In genomic region chr1:200437556-200438203, GRCh38 we compare ENCODE assay signal across 8 cellular contexts. TPM values are rescaled to one million over a fixed set of nuclear protein-coding genes. Genes with fewer than 3 reads are reported as not detected.
DNase-seq lines count a peak whose midpoint lies in the region; ATAC-seq and TF ChIP-seq lines count a peak whose summit lies in the region.

No MANE protein-coding gene starts in this region.

- H3K14ac ChIP-seq in IMR-90 (replicated peaks; ENCODE audit: low read depth, low read length): 0 out of 2 replicates have a peak overlapping the region, but pooled peaks have one; percentile 60

- no peak for TF ChIP-seq POLR2A in IMR-90 (IDR thresholded peaks at IDR 0.05; ENCODE audit: low read depth, low read length)

- peak overlapping the region; percentile 70 for H2BK20ac ChIP-seq in IMR-90 (ENCODE audit: low read depth, low read length)

- peaks cover 7% of the 10 kb centered on the region for H3K4me1 Mint-ChIP-seq in activated CD4-positive, alpha-beta T cell treated with anti-CD3 and anti-CD28 coated beads, Interleukin-2, amount 10 ng/mL, durations not matched to agents 7 days and 5 days
- H3K4me1 Mint-ChIP-seq in stimulated activated naive CD8-positive, alpha-beta T cell treated with anti-CD3 and anti-CD28 coated beads, Interleukin-15, Interleukin-2, amounts not matched to agents 100 ng/mL and 50 ng/mL, for 24 hours (ENCODE audit: low read depth): peaks cover 29% of the 10 kb centered on the region

- H3K36me3 ChIP-seq in IMR-90 (ENCODE audit: control insufficient read depth, insufficient read depth, low read length): no peaks in the 10 kb centered on the region
- no peaks in the 10 kb centered on the region for H3K36me3 ChIP-seq in effector memory CD4-positive, alpha-beta T cell (ENCODE audit: control insufficient read depth, insufficient read depth, low read length)

- H3K56ac ChIP-seq in IMR-90 (ENCODE audit: extremely low read depth, insufficient read depth, low read length): no peak overlapping the region

- peak overlapping the region; percentile 20 to 64 for H4K8ac ChIP-seq in IMR-90 (ENCODE audit: low read depth in 2 of 2, low read length in 2 of 2)

- no peak for DNase-seq in activated CD4-positive, alpha-beta T cell treated with anti-CD3 and anti-CD28 coated beads, Interleukin-2, amount 10 ng/mL, durations not matched to agents 7 days and 5 days
- no peak for DNase-seq in activated CD4-positive, alpha-beta T cell treated with anti-CD3 and anti-CD28 coated beads, Interleukin-2, amount 50 U/mL, for 1 hour
- DNase-seq in IMR-90 (peak; percentile 37), GOT3 (lab: John Stamatoyannopoulos, UW) (no peak), superior temporal gyrus (ENCODE audit: extremely low spot score) (no peak), HuH-7.5 (ENCODE audit: low spot score) (no peak)
- DNase-seq in effector memory CD4-positive, alpha-beta T cell: no peak

- peak overlapping the region; percentile 16 for H2BK5ac ChIP-seq in IMR-90 (ENCODE audit: low read depth, low read length, poor library complexity, severe bottlenecking)

- in situ Hi-C loops in IMR-90 (cut with MboI; ENCODE audit: low sequenced_read_pairs): no loop called here

- H3K23ac ChIP-seq in IMR-90 (ENCODE audit: low read depth, low read length): no peak overlapping the region

- peaks cover 9% of the 10 kb centered on the region for H3K4me1 ChIP-seq in IMR-90 (ENCODE audit: control insufficient read depth, insufficient read depth, low read length)
- no peaks in the 10 kb centered on the region for H3K4me1 ChIP-seq in effector memory CD4-positive, alpha-beta T cell (ENCODE audit: control insufficient read depth, insufficient read depth, low read length, poor library complexity, severe bottlenecking)

- peak; percentile 68 for ATAC-seq in IMR-90 (ENCODE audit: low read depth)

- H3K36me3 Mint-ChIP-seq in activated CD4-positive, alpha-beta T cell treated with anti-CD3 and anti-CD28 coated beads, Interleukin-2, amount 10 ng/mL, durations not matched to agents 7 days and 5 days (ENCODE audit: low read depth): no peaks in the 10 kb centered on the region
- no peaks in the 10 kb centered on the region for H3K36me3 Mint-ChIP-seq in stimulated activated naive CD8-positive, alpha-beta T cell treated with anti-CD3 and anti-CD28 coated beads, Interleukin-15, Interleukin-2, amounts not matched to agents 100 ng/mL and 50 ng/mL, for 24 hours (ENCODE audit: low read depth)

- peak overlapping the region; percentile 75 for H3K4me2 ChIP-seq in IMR-90 (ENCODE audit: low read depth, low read length)

- H4K91ac ChIP-seq in IMR-90 (ENCODE audit: insufficient read depth, low read depth, low read length): no peak overlapping the region

- H2BK15ac ChIP-seq in IMR-90 (ENCODE audit: low read depth, low read length): peak overlapping the region; percentile 46; the same call in 1 of the 3 replicates

- CTCF ChIA-PET in activated CD4-positive, alpha-beta T cell treated with anti-CD3 and anti-CD28 coated beads, Interleukin-2, amount 10 ng/mL, durations not matched to agents 7 days and 5 days (lab: Charles Lee): interaction anchor here (1.2 kb wide), 1 partner anchor 61 kb away, joined by 3 read pairs; no protein-coding TSS in a partner anchor
- CTCF ChIA-PET in IMR-90 (lab: Yijun Ruan, JAX): interaction anchor here (0.5 kb wide), 1 partner anchor 119 kb away, joined by 3 read pairs; no protein-coding TSS in a partner anchor

- H2AK9ac ChIP-seq in IMR-90 (replicated peaks; ENCODE audit: low read depth, low read length, poor library complexity): no peak overlapping the region

- peaks cover 4% of the 10 kb centered on the region for H3K27me3 Mint-ChIP-seq in activated CD4-positive, alpha-beta T cell treated with anti-CD3 and anti-CD28 coated beads, Interleukin-2, amount 10 ng/mL, durations not matched to agents 7 days and 5 days
- no peaks in the 10 kb centered on the region for H3K27me3 Mint-ChIP-seq in stimulated activated naive CD8-positive, alpha-beta T cell treated with anti-CD3 and anti-CD28 coated beads, Interleukin-15, Interleukin-2, amounts not matched to agents 100 ng/mL and 50 ng/mL, for 24 hours

- no CpG with 5 or more reads among the region's 5 CpGs for WGBS in IMR-90 (ENCODE audit: extremely low coverage in 2 of 2, insufficient read length in 1 of 2), 2 experiments

- no peak for TF ChIP-seq CTCF in IMR-90 (conservative IDR thresholded peaks at IDR 0.05; ENCODE audit: low read depth, low read length)

- POLR2A ChIA-PET in activated CD4-positive, alpha-beta T cell treated with anti-CD3 and anti-CD28 coated beads, Interleukin-2, amount 10 ng/mL, durations not matched to agents 7 days and 5 days (lab: Charles Lee): no interaction called here
- POLR2A ChIA-PET in IMR-90 (lab: Charles Lee; ENCODE audit: unreplicated experiment): no interaction called here

- H3K18ac ChIP-seq in IMR-90 (ENCODE audit: low read depth, low read length): peak overlapping the region; percentile 88

- H3K27ac ChIP-seq in IMR-90 (ENCODE audit: insufficient read depth, low read length): no peak overlapping the region
- no peak overlapping the region for H3K27ac ChIP-seq in effector memory CD4-positive, alpha-beta T cell (ENCODE audit: insufficient read depth, low read length, poor library complexity, severe bottlenecking)

- BruUV-seq in IMR-90 (replicated peaks; lab: Mats Ljungman, UMichigan): no TSS peak

- H3K4me3 Mint-ChIP-seq in activated CD4-positive, alpha-beta T cell treated with anti-CD3 and anti-CD28 coated beads, Interleukin-2, amount 10 ng/mL, durations not matched to agents 7 days and 5 days: peak overlapping the region; percentile 61
- peak overlapping the region; percentile 52 for H3K4me3 Mint-ChIP-seq in stimulated activated naive CD8-positive, alpha-beta T cell treated with anti-CD3 and anti-CD28 coated beads, Interleukin-15, Interleukin-2, amounts not matched to agents 100 ng/mL and 50 ng/mL, for 24 hours

- peak overlapping the region; percentile 62 for H4K5ac ChIP-seq in IMR-90 (ENCODE audit: low read depth, low read length)

- no peak overlapping the region for H2AK5ac ChIP-seq in IMR-90 (ENCODE audit: low read depth, low read length)

- peak overlapping the region; percentile 75; the same call in 1 of the 2 replicates for H3K4ac ChIP-seq in IMR-90 (ENCODE audit: low read depth, low read length)

- H3K9me1 ChIP-seq in IMR-90 (ENCODE audit: insufficient read depth, low read length): no peaks in the 10 kb centered on the region

- peak overlapping the region; percentile 56 for H3K27ac Mint-ChIP-seq in activated CD4-positive, alpha-beta T cell treated with anti-CD3 and anti-CD28 coated beads, Interleukin-2, amount 10 ng/mL, durations not matched to agents 7 days and 5 days
- peak overlapping the region; percentile 86 for H3K27ac Mint-ChIP-seq in stimulated activated naive CD8-positive, alpha-beta T cell treated with anti-CD3 and anti-CD28 coated beads, Interleukin-15, Interleukin-2, amounts not matched to agents 100 ng/mL and 50 ng/mL, for 24 hours

- H3K27me3 ChIP-seq in IMR-90 (ENCODE audit: control insufficient read depth, insufficient read depth, low read length): no peaks in the 10 kb centered on the region
- H3K27me3 ChIP-seq in effector memory CD4-positive, alpha-beta T cell (replicated peaks; ENCODE audit: control insufficient read depth, insufficient read depth, low read length, poor library complexity, severe bottlenecking): no peaks in the 10 kb centered on the region

- H4K20me1 ChIP-seq in IMR-90 (ENCODE audit: insufficient read depth, low read length): no peaks in the 10 kb centered on the region

- dilution Hi-C loops in IMR-90 (cut with HindIII; ENCODE audit: low sequenced_read_pairs, unreplicated experiment): no loop called here

- intact Hi-C loops in IMR-90 (cut with micrococcal nuclease): no loop called here

- H3K9ac ChIP-seq in IMR-90 (ENCODE audit: low read depth, low read length): no peak overlapping the region

- TF ChIP-seq RAD21 in IMR-90 (IDR thresholded peaks at IDR 0.05; ENCODE audit: low read length): no peak

- no peaks in the 10 kb centered on the region for H3K9me3 ChIP-seq in IMR-90 (ENCODE audit: control insufficient read depth, insufficient read depth, low read length)
- H3K9me3 ChIP-seq in effector memory CD4-positive, alpha-beta T cell (ENCODE audit: control insufficient read depth, low read length): no peaks in the 10 kb centered on the region

- peak overlapping the region; percentile 86 for H2BK120ac ChIP-seq in IMR-90 (ENCODE audit: low read depth, low read length)

- no peaks in the 10 kb centered on the region for H3K9me3 Mint-ChIP-seq in activated CD4-positive, alpha-beta T cell treated with anti-CD3 and anti-CD28 coated beads, Interleukin-2, amount 10 ng/mL, durations not matched to agents 7 days and 5 days
- H3K9me3 Mint-ChIP-seq in stimulated activated naive CD8-positive, alpha-beta T cell treated with anti-CD3 and anti-CD28 coated beads, Interleukin-15, Interleukin-2, amounts not matched to agents 100 ng/mL and 50 ng/mL, for 24 hours: no peaks in the 10 kb centered on the region

- no peak overlapping the region for H2AFZ ChIP-seq in IMR-90 (replicated peaks; ENCODE audit: low read length, poor library complexity)

- no peaks in the 10 kb centered on the region for H3K79me1 ChIP-seq in IMR-90 (ENCODE audit: low read depth in 1 of 2, low read length in 2 of 2)

- no peak overlapping the region for H3K4me3 ChIP-seq in IMR-90 (ENCODE audit: insufficient read depth, low read depth, low read length)
- peak overlapping the region; percentile 23 for H3K4me3 ChIP-seq in effector memory CD4-positive, alpha-beta T cell (ENCODE audit: insufficient read depth, low read depth, low read length, poor library complexity, severe bottlenecking)

TF ChIP-seq in IMR-90, 13 proteins besides CTCF, POLR2A, EP300 and RAD21 (continues in another document):
- TF ChIP-seq CHD1 (IDR thresholded peaks at IDR 0.05; ENCODE audit: low read depth, low read length) (no peak), MAFK (IDR thresholded peaks at IDR 0.05; ENCODE audit: low read depth, low read length) (no peak), BHLHE40 (IDR thresholded peaks at IDR 0.05; ENCODE audit: low read depth, low read length) (no peak), CEBPB (IDR thresholded peaks at IDR 0.05; ENCODE audit: low read depth, low read length) (no peak), SMC3 (IDR thresholded peaks at IDR 0.05; ENCODE audit: low read depth, low read length) (no peak), MAZ (IDR thresholded peaks at IDR 0.05; ENCODE audit: borderline replicate concordance, low read depth, low read length) (no peak), MXI1 (IDR thresholded peaks at IDR 0.05; ENCODE audit: borderline replicate concordance, low read depth, low read length) (no peak)

RNA-seq across cellular contexts. Expression of gene ZNF281, which starts 27.8 kb away (rescaled TPM):
- total RNA-seq in activated CD4-positive, alpha-beta T cell treated with anti-CD3 and anti-CD28 coated beads, Interleukin-2, amount 10 ng/mL, durations not matched to agents 7 days and 5 days: 10 to 100 TPM; 15.2 to 17.6 TPM
- 37.5 and 38.0 TPM in 2 replicates for total RNA-seq in IMR-90 (2012; rRNA removed)
- 5.4 and 7.0 TPM in 2 replicates for polyA plus RNA-seq in IMR-90 (2012; rRNA removed)
- 1.1 and 1.7 TPM in 2 replicates for polyA plus RNA-seq in IMR-90 (2012; cell fraction: cytosol; rRNA removed)
- 2.1 and 9.7 TPM in 2 replicates for polyA plus RNA-seq in IMR-90 (2012; cell fraction: nucleus; rRNA removed; ENCODE audit: low replicate concordance)
